Comparison of ENCODE assay signal across 14 cellular contexts in genomic region chr15:73766598-73766997, GRCh38. TPM values are rescaled to one million over a fixed set of nuclear protein-coding genes. Genes with fewer than 3 reads are reported as not detected.
DNase-seq lines count a peak whose midpoint lies in the region; FAIRE-seq and TF ChIP-seq lines count a peak whose summit lies in the region.
"Had no signal": no experiment of that assay in that cellular context is flagged by ENCODE, and none has a peak within 500 bp of the region (broad histone marks: within the 10 kb centered on the region; RNA-seq: fewer than 3 reads in every experiment).

No MANE protein-coding gene starts in this region.

- no peaks in the 10 kb centered on the region for H3K36me3 ChIP-seq in bronchial epithelial cell (ENCODE audit: control insufficient read depth, insufficient read depth, low read length)
- H3K36me3 ChIP-seq: BE2C had no signal

- H3K27ac Mint-ChIP-seq in nephron progenitor cell, result no peak overlapping the region

- POLR2A ChIA-PET in HEK293T (lab: Yijun Ruan, JAX), result no interaction called here

- H3K4me1 Mint-ChIP-seq in nephron progenitor cell, result peaks cover 31% of the 10 kb centered on the region

- peaks cover 2% of the 10 kb centered on the region for H3K27me3 ChIP-seq in bronchial epithelial cell (ENCODE audit: control insufficient read depth, insufficient read depth, low read length)
- H3K27me3 ChIP-seq: BE2C had no signal

- H3K4me3 ChIP-seq in bronchial epithelial cell (ENCODE audit: low read depth, low read length), result no peak overlapping the region
- H3K4me3 ChIP-seq: A549, GM12878 had no signal

- no peak for TF ChIP-seq CTCF in bronchial epithelial cell (IDR thresholded peaks at IDR 0.05; ENCODE audit: insufficient read depth, low read length, severe bottlenecking)
- no peak for TF ChIP-seq CTCF in nephron progenitor cell (IDR thresholded peaks at IDR 0.05)

- peaks cover 3% of the 10 kb centered on the region for H3K27me3 Mint-ChIP-seq in nephron progenitor cell (ENCODE audit: low read depth, poor library complexity)

- no peaks in the 10 kb centered on the region for H3K9me3 Mint-ChIP-seq in nephron progenitor cell

- no peaks in the 10 kb centered on the region for H3K36me3 Mint-ChIP-seq in nephron progenitor cell (ENCODE audit: low read depth)
- H3K36me3 Mint-ChIP-seq: CD4-positive, alpha-beta memory T cell had no signal

- H3K4me3 Mint-ChIP-seq in nephron progenitor cell, result peak overlapping the region; percentile 21
- H3K4me3 Mint-ChIP-seq: CD4-positive, alpha-beta memory T cell had no signal

- FAIRE-seq in bronchial epithelial cell (lab: Jason Lieb, UNC), result peak; percentile 97
- FAIRE-seq: A549, GM12878, GM19239 had no signal

- DNase-seq in HEK293T (ENCODE audit: extremely low spot score), result no peak
- DNase-seq in bronchial epithelial cell (ENCODE audit: low read depth), result no peak
- no peak for DNase-seq in nephron progenitor cell
- DNase-seq in central memory CD4-positive, alpha-beta T cell, result no peak
- DNase-seq in H4 (ENCODE audit: low spot score), result no peak
- DNase-seq in RKO (ENCODE audit: low spot score), result no peak
- DNase-seq: BE2C; CD4-positive, alpha-beta memory T cell; DMS79; H7; KBM-7 had no signal

- CTCF ChIA-PET in HEK293T (lab: Yijun Ruan, JAX), result no interaction called here

TF ChIP-seq in HEK293T, 16 proteins besides CTCF, POLR2A, EP300 and RAD21:
- TF ChIP-seq BHLHE40 (IDR thresholded peaks at IDR 0.05; ENCODE audit: borderline replicate concordance), result no peak
- TF ChIP-seq ZNF384 (IDR thresholded peaks at IDR 0.05), result no peak
- TF ChIP-seq CTBP1 (IDR thresholded peaks at IDR 0.05; ENCODE audit: borderline replicate concordance), result 0 out of 2 replicates have a peak, but pooled peaks have one; percentile 24
- TF ChIP-seq TARDBP (IDR thresholded peaks at IDR 0.05), result 0 out of 2 replicates have a peak, but pooled peaks have one; percentile 30
- TF ChIP-seq L3MBTL2 (conservative IDR thresholded peaks at IDR 0.05), result no peak
- no peak for TF ChIP-seq SP1 (IDR thresholded peaks at IDR 0.05)

RNA-seq across cellular contexts. Expression of gene INSYN1, which starts 13.4 kb away (rescaled TPM):
- total RNA-seq in bronchial epithelial cell, result under 0.01 and 1.2 TPM in 2 replicates
- 0.35 and 0.72 TPM in 2 replicates for total RNA-seq in H4 (2014; rRNA removed; shearing (Covaris generic))
- total RNA-seq: CD4-positive, alpha-beta memory T cell; GM12878 had no signal
